20 cellular contexts compared by ENCODE assay signal in the genomic region with DNA sequence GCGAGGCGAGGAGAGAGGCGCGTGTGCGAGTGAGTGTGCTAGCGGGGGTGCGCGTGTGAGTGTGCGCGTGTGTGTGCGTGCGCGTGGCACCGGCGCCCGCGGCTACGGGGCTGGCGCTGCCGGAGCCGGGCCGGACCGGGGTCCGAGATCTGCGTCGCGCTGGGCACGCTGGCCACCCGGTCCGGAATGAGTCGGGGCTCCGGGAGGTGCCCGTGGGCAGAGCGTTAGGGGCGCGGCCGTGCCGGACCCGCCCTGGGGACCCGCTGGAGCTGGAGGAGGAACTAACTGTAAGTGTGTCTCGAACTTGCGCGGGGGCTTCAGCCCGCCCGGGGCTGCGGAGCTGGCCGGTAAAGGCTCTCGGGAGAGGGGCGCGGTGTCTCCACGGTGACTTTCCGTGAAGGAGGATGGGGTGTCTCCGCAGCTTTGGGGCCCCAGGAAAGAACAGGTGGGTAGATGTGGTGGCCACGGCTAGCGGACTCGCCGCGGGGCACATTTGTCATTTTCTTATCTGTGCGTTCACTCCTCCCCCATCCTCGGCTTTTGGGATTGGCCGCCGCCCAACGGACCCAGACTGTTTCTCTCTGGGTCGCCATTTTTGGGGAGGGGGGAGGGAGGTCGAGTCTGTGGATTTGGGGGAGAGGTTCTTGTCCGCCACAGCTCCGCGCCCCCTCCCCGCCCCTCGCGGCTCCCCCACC. TPM values are rescaled to one million over a fixed set of nuclear protein-coding genes. Genes with fewer than 3 reads are reported as not detected.
DNase-seq lines count a peak whose midpoint lies in the region; ATAC-seq and TF ChIP-seq lines count a peak whose summit lies in the region.
"Had no signal": no experiment of that assay in that cellular context is flagged by ENCODE, and none has a peak within 500 bp of the region (broad histone marks: within the 10 kb centered on the region; RNA-seq: fewer than 3 reads in every experiment).

No MANE protein-coding gene starts in this region.

- no peak overlapping the region for H4K8ac ChIP-seq in H9 (replicated peaks; ENCODE audit: insufficient read length, low read depth, low read length)

- H3K9me3 ChIP-seq in H9 (ENCODE audit: control insufficient read depth, low read depth, low read length): no peaks in the 10 kb centered on the region
- no peaks in the 10 kb centered on the region for H3K9me3 ChIP-seq in NT2/D1 (ENCODE audit: insufficient read depth, low read length)
- H3K9me3 ChIP-seq: left lung, right lobe of liver, uterus had no signal

- no peak overlapping the region for H4K5ac ChIP-seq in H9 (ENCODE audit: insufficient read length, low read depth, low read length)

- H2AK5ac ChIP-seq in H9 (ENCODE audit: insufficient read length, low read length): no peak overlapping the region

- no peaks in the 10 kb centered on the region for H4K20me1 ChIP-seq in H9 (ENCODE audit: control insufficient read depth, insufficient read depth, insufficient read length)

- H3K36me3 ChIP-seq in NT2/D1 (ENCODE audit: insufficient read depth, insufficient read length, low read length): no peaks in the 10 kb centered on the region
- H3K36me3 ChIP-seq: BLaER1 treated with 17β-estradiol and CSF1 and Interleukin-3, amounts not matched to agents 10 nM and 100 nM; left lung; right lobe of liver; uterus had no signal

- TF ChIP-seq CTCF in H9 (conservative IDR thresholded peaks at IDR 0.05): no peak
- TF ChIP-seq CTCF in nephron (IDR thresholded peaks at IDR 0.05; ENCODE audit: unreplicated experiment in 3 of 3): no peak

- no peak overlapping the region for H2BK120ac ChIP-seq in H9 (ENCODE audit: low read depth, low read length, poor library complexity, severe bottlenecking)

- no peaks in the 10 kb centered on the region for H3K79me2 ChIP-seq in H9 (ENCODE audit: insufficient read depth, low read length)

- no peak overlapping the region for H2AFZ ChIP-seq in H9 (ENCODE audit: low read length)

- H2BK15ac ChIP-seq in H9 (ENCODE audit: low read depth, low read length): no peak overlapping the region

- no peak overlapping the region for H3K56ac ChIP-seq in H9 (ENCODE audit: insufficient read length, low read depth, low read length)

- no peaks in the 10 kb centered on the region for H3K79me1 ChIP-seq in H9 (ENCODE audit: insufficient read depth, low read depth, low read length, poor library complexity, severe bottlenecking)

- H2BK12ac ChIP-seq in H9 (ENCODE audit: insufficient read length, low read depth, low read length): no peak overlapping the region

- no peak overlapping the region for H3K27ac ChIP-seq in H9 (ENCODE audit: insufficient read length, low read depth, low read length)
- H3K27ac ChIP-seq: BLaER1 treated with 17β-estradiol and CSF1 and Interleukin-3, amounts not matched to agents 10 nM and 100 nM; left lung; right lobe of liver; uterus; VCaP had no signal

- H3T11ph ChIP-seq in H9 (ENCODE audit: low read length): no peak overlapping the region

- H3K23ac ChIP-seq in H9 (ENCODE audit: insufficient read length, low read depth, low read length): no peak overlapping the region

- no peak overlapping the region for H3K4ac ChIP-seq in H9 (ENCODE audit: low read depth, low read length)

- H3K4me2 ChIP-seq in H9 (ENCODE audit: insufficient read depth, insufficient read length, low read length): peak overlapping the region; percentile 47

- H3K4me3 Mint-ChIP-seq in H9: peak overlapping the region; percentile 38 to 80; a peak in 4 of 5 replicates
- peak overlapping the region; percentile 54 to 68 (median 63) for H3K4me3 Mint-ChIP-seq in nephron
- H3K4me3 Mint-ChIP-seq: activated naive CD8-positive, alpha-beta T cell; central memory CD8-positive, alpha-beta T cell; stimulated activated memory B cell treated with anti-CD40 and anti-IgM and Interleukin-4, amounts not matched to agents 10 μg/mL and 1 μg/mL and 100 μg/mL, for 72 hours had no signal

- WGBS in H9 (ENCODE audit: extremely low coverage, insufficient read length, low lambda C conversion rate): no CpG with 5 or more reads among the region's 71 CpGs

- peaks cover 8% of the 10 kb centered on the region for H3K23me2 ChIP-seq in H9 (ENCODE audit: insufficient read length, low read depth, low read length, poor library complexity, severe bottlenecking)

- peak overlapping the region; percentile 15 for H3K4me3 ChIP-seq in NT2/D1 (ENCODE audit: insufficient read length, low read depth)
- H3K4me3 ChIP-seq: left lung, right lobe of liver, uterus had no signal

- H3K4me1 ChIP-seq in H9 (ENCODE audit: insufficient read depth, low read length) (no peaks in the 10 kb centered on the region), NT2/D1 (ENCODE audit: insufficient read depth, insufficient read length) (peaks cover 9% of the 10 kb centered on the region)

- no peak overlapping the region for H3K27ac Mint-ChIP-seq in H9
- H3K27ac Mint-ChIP-seq in nephron: no peak overlapping the region
- H3K27ac Mint-ChIP-seq: activated naive CD8-positive, alpha-beta T cell; stimulated activated memory B cell treated with anti-CD40 and anti-IgM and Interleukin-4, amounts not matched to agents 10 μg/mL and 1 μg/mL and 100 μg/mL, for 72 hours had no signal

- H3K27me3 Mint-ChIP-seq in H9 (ENCODE audit: low read depth) (peaks cover 100% of the 10 kb centered on the region), nephron (ENCODE audit: low read depth) (peaks cover 100% of the 10 kb centered on the region)

- no peak overlapping the region for H3K9ac ChIP-seq in H9 (ENCODE audit: extremely low read depth, insufficient read length, low read length)
- H3K9ac ChIP-seq in NT2/D1 (ENCODE audit: insufficient read length, low read depth): no peak overlapping the region
- H3K9ac ChIP-seq: BLaER1 treated with 17β-estradiol and CSF1 and Interleukin-3, amounts not matched to agents 10 nM and 100 nM had no signal

- H2BK5ac ChIP-seq in H9 (ENCODE audit: insufficient read length, low read length): no peak overlapping the region

- no peak overlapping the region for H2BK20ac ChIP-seq in H9 (ENCODE audit: low read depth, low read length, poor library complexity, severe bottlenecking)

- peaks cover 0 to 2% (median 0%) of the 10 kb centered on the region in 3 experiments; a peak in 2 of 7 replicates for H3K36me3 Mint-ChIP-seq in H9 (ENCODE audit: insufficient read depth in 1 of 3, low read depth in 3 of 3)
- no peaks in the 10 kb centered on the region for H3K36me3 Mint-ChIP-seq in nephron (ENCODE audit: low read depth)
- H3K36me3 Mint-ChIP-seq: activated naive CD8-positive, alpha-beta T cell; stimulated activated memory B cell treated with anti-CD40 and anti-IgM and Interleukin-4, amounts not matched to agents 10 μg/mL and 1 μg/mL and 100 μg/mL, for 72 hours had no signal

- H4K91ac ChIP-seq in H9 (ENCODE audit: insufficient read length, low read depth, low read length): no peak overlapping the region

- H3K4me1 Mint-ChIP-seq in H9 (peaks cover 17 to 54% of the 10 kb centered on the region in 2 experiments), nephron (peaks cover 16% of the 10 kb centered on the region)
- H3K4me1 Mint-ChIP-seq: central memory CD8-positive, alpha-beta T cell; stimulated activated memory B cell treated with anti-CD40 and anti-IgM and Interleukin-4, amounts not matched to agents 10 μg/mL and 1 μg/mL and 100 μg/mL, for 72 hours had no signal

- DNase-seq in DMS79 treated with DMSO at 0.1 percent for 48 hours (lab: John Stamatoyannopoulos, UW) (peak; percentile 77), H9 (peak; percentile 48), NT2/D1 (ENCODE audit: low read depth, low spot score) (no peak)
- DNase-seq: left lung; naive B cell; NCI-H1694 treated with DMSO at 0.1 percent for 48 hours; OCI-M1; right lobe of liver; stimulated activated CD4-positive, alpha-beta T cell treated with anti-CD3 and anti-CD28 coated beads, Interleukin-4, amount 100 ng/mL, for 4 hours; uterus had no signal

- H3K27me3 ChIP-seq in H9 (ENCODE audit: insufficient read depth, low read length): peaks cover 96% of the 10 kb centered on the region
- peaks cover 100% of the 10 kb centered on the region for H3K27me3 ChIP-seq in NT2/D1 (ENCODE audit: insufficient read depth, insufficient read length)

- H3K14ac ChIP-seq in H9 (ENCODE audit: insufficient read depth, low read length): no peak overlapping the region

- no peak for ATAC-seq in HG03280 (IDR thresholded peaks at IDR 0.05; ENCODE audit: unreplicated experiment)
- no peak for ATAC-seq in GM19324 (IDR thresholded peaks at IDR 0.05; ENCODE audit: low FRiP score, unreplicated experiment)
- ATAC-seq in HG03521 (IDR thresholded peaks at IDR 0.05; ENCODE audit: unreplicated experiment): no peak
- ATAC-seq: left lung; right lobe of liver; stimulated activated memory B cell treated with anti-CD40 and anti-IgM and Interleukin-4, amounts not matched to agents 10 μg/mL and 1 μg/mL and 100 μg/mL, for 72 hours had no signal

- H3K9me3 Mint-ChIP-seq in H9: peaks cover 4 to 9% of the 10 kb centered on the region in 2 experiments; a peak in 3 of 5 replicates
- peaks cover 7% of the 10 kb centered on the region for H3K9me3 Mint-ChIP-seq in nephron
- H3K9me3 Mint-ChIP-seq: central memory CD8-positive, alpha-beta T cell had no signal

- H3K18ac ChIP-seq in H9 (ENCODE audit: insufficient read length, low read depth, low read length): no peak overlapping the region

RNA-seq across cellular contexts. Expression of a gene that starts 10.1 kb away (rescaled TPM):
- total RNA-seq in H9 (2021): 0.09 and 0.17 TPM in 2 replicates
- total RNA-seq: endothelial cell of umbilical vein, left lung, right lobe of liver, uterus had no signal
